In the genomic region with DNA sequence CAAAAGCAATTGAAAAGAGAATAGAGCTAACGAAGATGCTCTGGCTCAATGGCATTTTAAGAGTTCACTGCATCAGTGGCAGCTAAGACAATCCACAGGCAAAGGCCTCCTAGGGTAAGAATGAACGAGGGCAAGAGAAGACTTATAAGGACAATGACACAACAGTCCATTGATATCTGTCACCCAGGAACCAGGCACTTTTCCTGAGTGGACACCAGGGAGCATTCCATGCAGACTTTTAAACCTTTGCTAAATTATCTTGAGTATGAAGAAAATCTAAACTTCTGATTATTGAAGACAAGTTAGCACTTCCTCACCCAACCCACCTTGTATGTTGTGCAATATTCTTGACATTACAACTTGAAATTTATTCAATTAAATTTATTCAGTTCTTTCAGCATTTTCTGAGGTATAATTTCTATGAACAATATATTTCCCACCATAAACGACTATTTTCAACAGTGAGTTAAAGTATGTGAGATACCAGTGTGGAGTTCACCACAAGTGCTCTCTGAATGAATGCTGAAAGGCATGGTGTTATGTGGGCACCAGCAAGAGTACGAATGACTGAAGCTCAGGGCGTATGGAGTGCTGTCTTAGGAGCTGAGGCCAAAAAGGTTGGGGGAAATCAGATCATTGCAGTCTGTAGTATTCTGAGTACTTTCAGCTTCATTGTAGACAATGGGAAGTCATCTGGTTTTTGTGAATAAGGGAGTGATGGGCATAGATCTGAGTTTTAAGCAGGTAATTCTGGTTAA, we compare ENCODE assay signal across 19 cellular contexts.
A peak's percentile ranks its signal among the peaks of the same experiment; 100 is the strongest.
DNase-seq lines count a peak whose midpoint lies in the region; ATAC-seq, FAIRE-seq and TF ChIP-seq lines count a peak whose summit lies in the region.
"Had no signal": no experiment of that assay in that cellular context is flagged by ENCODE, and none has a peak within 500 bp of the region (broad histone marks: within the 10 kb centered on the region; RNA-seq: fewer than 3 reads in every experiment).

No MANE protein-coding gene starts in this region.

- no peak overlapping the region for H3K9ac ChIP-seq in trophoblast cell (ENCODE audit: low read length)

- intact Hi-C loops in activated naive CD4-positive, alpha-beta T cell treated with anti-CD3 and anti-CD28 coated beads for 36 hours (cut with micrococcal nuclease) = loop anchor here (5.0 kb wide), 1 partner anchor 340 kb away; no protein-coding TSS in a partner anchor

- FAIRE-seq in urothelium cell line (lab: Jason Lieb, UNC) = no peak
- FAIRE-seq: frontal cortex, G401.6 had no signal

- no peaks in the 10 kb centered on the region for H3K36me3 ChIP-seq in trophoblast cell (ENCODE audit: control insufficient read depth in 1 of 2, insufficient read depth in 2 of 2, low read length in 2 of 2)
- H3K36me3 ChIP-seq: transverse colon had no signal

- H3K79me2 ChIP-seq in trophoblast cell (ENCODE audit: control insufficient read depth, insufficient read depth, low read length, poor library complexity) = no peaks in the 10 kb centered on the region

- TF ChIP-seq CTCF in HFF-Myc (IDR thresholded peaks at IDR 0.05; ENCODE audit: low read depth, low read length, missing control alignments) (peak; percentile 12), epithelial cell of proximal tubule (conservative IDR thresholded peaks at IDR 0.05; ENCODE audit: low read depth, low read length) (peak; percentile 22)

- no peak overlapping the region for H3K27ac Mint-ChIP-seq in activated naive CD4-positive, alpha-beta T cell treated with anti-CD3 and anti-CD28 coated beads for 36 hours
- H3K27ac Mint-ChIP-seq: activated CD8-positive, alpha-beta memory T cell treated with anti-CD3 and anti-CD28 coated beads, Interleukin-2, amount 10 ng/mL, durations not matched to agents 7 days and 5 days; nephron had no signal

- H3K4me1 ChIP-seq in trophoblast cell (ENCODE audit: control insufficient read depth in 1 of 2, insufficient read depth in 2 of 2, low read length in 2 of 2) = no peaks in the 10 kb centered on the region
- H3K4me1 ChIP-seq: body of pancreas, transverse colon had no signal

- no peak overlapping the region for H2BK120ac ChIP-seq in trophoblast cell (ENCODE audit: insufficient read depth, low read length, poor library complexity)

- H3K4me1 Mint-ChIP-seq in activated naive CD4-positive, alpha-beta T cell treated with anti-CD3 and anti-CD28 coated beads for 36 hours (ENCODE audit: low read depth) = no peaks in the 10 kb centered on the region
- H3K4me1 Mint-ChIP-seq: activated CD8-positive, alpha-beta memory T cell treated with anti-CD3 and anti-CD28 coated beads, Interleukin-2, amount 10 ng/mL, durations not matched to agents 7 days and 5 days had no signal

- H3K27me3 ChIP-seq in trophoblast cell (ENCODE audit: insufficient read depth, low read length) = no peaks in the 10 kb centered on the region
- H3K27me3 ChIP-seq: body of pancreas, transverse colon had no signal

- WGBS in trophoblast cell (ENCODE audit: extremely low coverage, insufficient coverage, insufficient read length) = no CpG with 5 or more reads among the region's 5 CpGs

- H3K4me3 ChIP-seq in HFF-Myc (replicated peaks; ENCODE audit: low read depth, low read length) (no peak overlapping the region), epithelial cell of proximal tubule (ENCODE audit: low read depth, low read length) (no peak overlapping the region), trophoblast cell (ENCODE audit: low read depth, low read length) (no peak overlapping the region)
- H3K4me3 ChIP-seq: body of pancreas, transverse colon had no signal

- H3K79me1 ChIP-seq in trophoblast cell (ENCODE audit: low read length) = no peaks in the 10 kb centered on the region

- H3K9me3 Mint-ChIP-seq in activated naive CD4-positive, alpha-beta T cell treated with anti-CD3 and anti-CD28 coated beads for 36 hours = no peaks in the 10 kb centered on the region
- H3K9me3 Mint-ChIP-seq: nephron had no signal

- H3K4me3 Mint-ChIP-seq in activated naive CD4-positive, alpha-beta T cell treated with anti-CD3 and anti-CD28 coated beads for 36 hours = no peak overlapping the region
- H3K4me3 Mint-ChIP-seq: activated CD8-positive, alpha-beta memory T cell treated with anti-CD3 and anti-CD28 coated beads, Interleukin-2, amount 10 ng/mL, durations not matched to agents 7 days and 5 days; nephron had no signal

- H3K9me3 ChIP-seq in trophoblast cell (ENCODE audit: insufficient read depth, low read depth, low read length) = no peaks in the 10 kb centered on the region
- H3K9me3 ChIP-seq: body of pancreas, transverse colon had no signal

- no peak overlapping the region for H2BK12ac ChIP-seq in trophoblast cell (ENCODE audit: low read length)

- no peak overlapping the region for H2AK5ac ChIP-seq in trophoblast cell (ENCODE audit: low read length)

- no peak overlapping the region for H2AFZ ChIP-seq in trophoblast cell (ENCODE audit: insufficient read depth, low read length, poor library complexity)

- H4K91ac ChIP-seq in trophoblast cell (ENCODE audit: low read depth, low read length) = no peak overlapping the region

- no peak for ATAC-seq in GM18867 (IDR thresholded peaks at IDR 0.05; ENCODE audit: unreplicated experiment)
- ATAC-seq: activated CD8-positive, alpha-beta memory T cell treated with anti-CD3 and anti-CD28 coated beads, Interleukin-2, amount 10 ng/mL, durations not matched to agents 7 days and 5 days; body of pancreas had no signal

- CTCF ChIA-PET in activated naive CD4-positive, alpha-beta T cell treated with anti-CD3 and anti-CD28 coated beads for 36 hours (lab: Charles Lee) = no interaction called here

- H3K27ac ChIP-seq in trophoblast cell (ENCODE audit: low read depth, low read length) = no peak overlapping the region
- H3K27ac ChIP-seq: body of pancreas, transverse colon had no signal

- no peak overlapping the region for H4K8ac ChIP-seq in trophoblast cell (ENCODE audit: low read depth, low read length)

- DNase-seq in AG20443 (ENCODE audit: low spot score) = peak; percentile 60
- no peak for DNase-seq in HFF-Myc (ENCODE audit: extremely low read depth, low read depth)
- no peak for DNase-seq in epithelial cell of proximal tubule (ENCODE audit: low read depth)
- DNase-seq in trophoblast cell = peak; percentile 74 to 81
- no peak for DNase-seq in urothelium cell line (ENCODE audit: low spot score)
- DNase-seq in activated naive CD4-positive, alpha-beta T cell treated with anti-CD3 and anti-CD28 coated beads for 36 hours = no peak
- DNase-seq in stimulated activated CD4-positive, alpha-beta T cell treated with anti-CD3 and anti-CD28 coated beads, Interleukin-2, amount 100 ng/mL, for 24 hours = no peak
- DNase-seq: activated CD4-positive, CD25-positive, alpha-beta regulatory T cell; activated CD8-positive, alpha-beta memory T cell treated with anti-CD3 and anti-CD28 coated beads, Interleukin-2, amount 10 ng/mL, durations not matched to agents 7 days and 5 days; activated naive CD4-positive, alpha-beta T cell; body of pancreas; effector memory CD4-positive, alpha-beta T cell; NCI-H2029 treated with DMSO at 0.1 percent for 48 hours; NCI-H69; transverse colon had no signal

- H3K27me3 Mint-ChIP-seq in activated naive CD4-positive, alpha-beta T cell treated with anti-CD3 and anti-CD28 coated beads for 36 hours (ENCODE audit: low read depth) = no peaks in the 10 kb centered on the region

- no peak overlapping the region for H3K14ac ChIP-seq in trophoblast cell (ENCODE audit: low read length)

- H3K4me2 ChIP-seq in trophoblast cell (ENCODE audit: low read length) = no peak overlapping the region

- no peak overlapping the region for H3K18ac ChIP-seq in trophoblast cell (ENCODE audit: low read length)

- no peaks in the 10 kb centered on the region for H3K36me3 Mint-ChIP-seq in activated naive CD4-positive, alpha-beta T cell treated with anti-CD3 and anti-CD28 coated beads for 36 hours (ENCODE audit: low read depth)
- H3K36me3 Mint-ChIP-seq: activated CD8-positive, alpha-beta memory T cell treated with anti-CD3 and anti-CD28 coated beads, Interleukin-2, amount 10 ng/mL, durations not matched to agents 7 days and 5 days had no signal

- H4K12ac ChIP-seq in trophoblast cell (ENCODE audit: low read depth, low read length) = no peak overlapping the region

- H3K23ac ChIP-seq in trophoblast cell (ENCODE audit: low read length) = no peak overlapping the region

- H3K4ac ChIP-seq in trophoblast cell (ENCODE audit: low read depth, low read length) = no peak overlapping the region

- no peak overlapping the region for H2BK5ac ChIP-seq in trophoblast cell (ENCODE audit: low read depth, low read length, poor library complexity)

Comparison
In these comparisons a context has a peak if more than half of its experiments do, and no peak if none do; other contexts are left out.
1. DNase-seq: peak in AG20443 (single experiment) and trophoblast cell (2 of 2); none in HFF-Myc (single experiment), epithelial cell of proximal tubule (single experiment), urothelium cell line (single experiment), activated naive CD4-positive, alpha-beta T cell treated with anti-CD3 and anti-CD28 coated beads for 36 hours (single experiment) and stimulated activated CD4-positive, alpha-beta T cell treated with anti-CD3 and anti-CD28 coated beads, Interleukin-2, amount 100 ng/mL, for 24 hours (0 of 2).